In the genomic region with DNA sequence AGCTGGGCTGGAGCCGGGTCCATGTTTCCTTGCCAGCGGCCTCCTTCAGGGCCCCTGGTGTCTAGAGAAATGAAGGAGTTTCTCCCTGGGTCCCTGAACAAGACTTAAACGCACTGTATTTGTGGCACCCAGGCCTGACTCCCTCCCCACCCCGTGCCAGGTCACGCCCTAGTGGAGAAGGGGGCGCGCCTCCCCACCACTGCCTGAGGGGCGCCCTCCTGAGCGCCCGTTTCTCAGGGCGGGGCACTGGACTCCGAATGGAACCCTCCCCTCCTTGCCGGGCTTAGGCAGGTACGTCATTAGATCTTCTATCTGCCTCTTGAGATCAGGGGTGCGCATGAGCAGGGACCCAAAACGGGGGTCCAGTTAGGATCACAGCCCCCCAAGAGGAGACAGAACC, we compare ENCODE assay signal across 11 cellular contexts. TPM values are rescaled to one million over a fixed set of nuclear protein-coding genes. Genes with fewer than 3 reads are reported as not detected.
DNase-seq lines count a peak whose midpoint lies in the region; ATAC-seq and TF ChIP-seq lines count a peak whose summit lies in the region.
"Had no signal": no experiment of that assay in that cellular context is flagged by ENCODE, and none has a peak within 500 bp of the region (broad histone marks: within the 10 kb centered on the region; RNA-seq: fewer than 3 reads in every experiment).

No MANE protein-coding gene starts in this region.

- H3K4me1 ChIP-seq in Peyer's patch (peaks cover 3 to 41% (median 10%) of the 10 kb centered on the region in 4 donors), foreskin keratinocyte (no peaks in the 10 kb centered on the region)

- peak overlapping the region; percentile 52 for H3K4me3 ChIP-seq in GM12864 (ENCODE audit: low read depth, low read length)
- H3K4me3 ChIP-seq in Peyer's patch: peak overlapping the region in 3 of 4 donors; percentile 30 to 53 (median 49)
- H3K4me3 ChIP-seq in retinal pigment epithelial cell (ENCODE audit: low read length): peak overlapping the region; percentile 48
- H3K4me3 ChIP-seq: K562 had no signal

- H3K36me3 ChIP-seq in Peyer's patch: peaks cover 0 to 8% (median 0%) of the 10 kb centered on the region in 3 donors

- TF ChIP-seq POLR2A in Peyer's patch (IDR thresholded peaks at IDR 0.05): no peak

- H3K27ac ChIP-seq in Peyer's patch (peak overlapping the region in 3 of 4 donors; percentile 62 to 74 (median 72)), foreskin keratinocyte (no peak overlapping the region)

- no peaks in the 10 kb centered on the region for H3K9me3 ChIP-seq in Peyer's patch
- H3K9me3 ChIP-seq: heart right ventricle had no signal

- DNase-seq in GM12864 (ENCODE audit: low read depth) (no peak), Peyer's patch (peak in 1 of 3 donors; percentile 69), foreskin keratinocyte (no peak), retinal pigment epithelial cell (ENCODE audit: low read depth) (no peak), NCI-H146 (lab: John Stamatoyannopoulos, UW) (no peak), glomerular visceral epithelial cell (ENCODE audit: extremely low spot score) (no peak)
- DNase-seq: heart right ventricle, NCI-H510A treated with DMSO at 0.1 percent for 48 hours, nucleus accumbens had no signal

- no peaks in the 10 kb centered on the region for H3K27me3 ChIP-seq in Peyer's patch
- H3K27me3 ChIP-seq in foreskin keratinocyte: peaks cover 7% of the 10 kb centered on the region

- ATAC-seq in foreskin keratinocyte (peak; percentile 5), HG03520 (IDR thresholded peaks at IDR 0.05; ENCODE audit: unreplicated experiment) (no peak)
- ATAC-seq: K562 had no signal

- no peak for TF ChIP-seq CTCF in GM12864 (IDR thresholded peaks at IDR 0.05; ENCODE audit: low read depth, low read length, missing control alignments)
- TF ChIP-seq CTCF in Peyer's patch (IDR thresholded peaks at IDR 0.05): peak in 1 of 6 experiments; percentile 7
- TF ChIP-seq CTCF in foreskin keratinocyte (conservative IDR thresholded peaks at IDR 0.05): no peak
- TF ChIP-seq CTCF in retinal pigment epithelial cell (conservative IDR thresholded peaks at IDR 0.05; ENCODE audit: low read depth, low read length): no peak

RNA-seq across cellular contexts. Expression of a gene that starts 16.3 kb away (rescaled TPM):
- total RNA-seq in Peyer's patch: 10 to 100 TPM; 31.5 to 91.6 (median 55.6) TPM
- 207 and 211 TPM in 2 replicates for total RNA-seq in foreskin keratinocyte
- 171 and 184 TPM in 2 replicates for polyA plus RNA-seq in foreskin keratinocyte
